8 cellular contexts compared by ENCODE assay signal in the genomic region with DNA sequence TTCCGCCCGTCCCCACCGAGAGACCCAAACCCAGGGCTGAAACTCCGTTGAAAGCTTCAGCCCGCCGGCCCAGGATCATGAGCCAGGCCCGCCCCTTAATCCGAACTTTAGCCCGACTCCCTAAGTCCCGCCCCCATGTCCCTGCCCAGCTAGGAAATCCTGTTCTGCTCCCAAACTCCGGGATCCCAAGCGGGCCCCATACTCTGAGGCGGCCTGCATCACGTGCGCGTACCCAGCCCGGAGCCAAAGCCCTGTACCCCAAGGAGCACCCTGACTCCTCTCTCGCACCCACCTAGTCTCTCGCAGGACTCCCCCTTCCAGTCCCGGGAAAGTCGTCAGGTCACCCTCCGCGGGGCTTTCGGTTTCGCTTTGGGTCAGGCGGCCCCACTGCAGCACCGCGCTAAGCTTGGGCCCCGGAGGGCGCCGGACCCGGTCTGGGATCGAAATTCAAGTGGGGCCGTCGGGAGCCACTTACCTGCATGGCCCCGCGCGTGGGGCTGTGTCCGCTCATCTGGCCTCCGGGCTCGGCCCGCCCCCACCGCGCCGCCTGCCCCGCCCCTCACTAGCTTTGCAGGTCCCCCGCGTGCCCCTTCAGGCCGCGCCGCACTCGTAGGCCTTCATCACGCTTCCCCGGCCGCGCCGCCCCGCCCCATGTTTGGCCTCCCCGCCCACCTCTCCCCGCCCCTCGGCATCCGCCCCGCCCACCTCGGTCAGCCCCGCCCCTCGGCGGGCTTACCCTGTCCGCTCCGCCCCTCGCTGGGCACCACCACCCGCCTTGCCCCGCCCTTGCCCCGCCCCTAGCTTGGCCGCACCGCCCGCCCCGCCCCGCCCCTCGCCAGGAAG. TPM values are rescaled to one million over a fixed set of nuclear protein-coding genes. Genes with fewer than 3 reads are reported as not detected.
DNase-seq lines count a peak whose midpoint lies in the region; ATAC-seq and TF ChIP-seq lines count a peak whose summit lies in the region.

TSS of gene DNPEP (minus strand) at position 629 of the 843 bp plus-strand sequence. CDS start at position 511, 118 bp downstream.

- H3K36me3 ChIP-seq in right atrium auricular region (peaks cover 39% of the 10 kb centered on the region), uterus (no peaks in the 10 kb centered on the region)

- ATAC-seq in HG02571 (IDR thresholded peaks at IDR 0.05; ENCODE audit: unreplicated experiment), result peak; percentile 60

- peaks cover 0 to 11% of the 10 kb centered on the region in 2 donors for H3K4me1 ChIP-seq in right atrium auricular region
- peaks cover 0 to 10% of the 10 kb centered on the region in 2 donors for H3K4me1 ChIP-seq in uterus

- H3K27me3 ChIP-seq in right atrium auricular region (no peaks in the 10 kb centered on the region), uterus (no peaks in the 10 kb centered on the region)

- TF ChIP-seq POLR2A in uterus (IDR thresholded peaks at IDR 0.05), result peak in 1 of 2 donors; percentile 58

- H3K27ac ChIP-seq in right atrium auricular region (peak within 1 kb of the TSS; percentile 94 to 95), uterus (peak within 1 kb of the TSS; percentile 93 to 96)

- peak; percentile 99 for DNase-seq in GM13976 (ENCODE audit: low spot score)
- peak; percentile 89 for DNase-seq in NAMALWA (ENCODE audit: low spot score)
- peak; percentile 87 to 95 (median 91) for DNase-seq in T-helper 2 cell
- peak in 52 of 58 donors; percentile 17 to 100 (median 99) for DNase-seq in anterior cingulate cortex (lab: John Stamatoyannopoulos, UW)
- peak; percentile 94 for DNase-seq in right atrium auricular region (ENCODE audit: low spot score)
- DNase-seq in pulmonary artery endothelial cell (ENCODE audit: low read depth, low spot score), result peak; percentile 71
- DNase-seq in uterus, result peak; percentile 81 to 83

- TF ChIP-seq CTCF in GM13976 (IDR thresholded peaks at IDR 0.05; ENCODE audit: borderline replicate concordance, control extremely low read depth, extremely low read depth, insufficient read depth, missing control alignments) (no peak), right atrium auricular region (IDR thresholded peaks at IDR 0.05) (no peak), uterus (IDR thresholded peaks at IDR 0.05) (peak in 1 of 4 experiments; percentile 5)

- H3K4me3 ChIP-seq in right atrium auricular region (peak within 1 kb of the TSS; percentile 70 to 86), uterus (peak within 1 kb of the TSS; percentile 93 to 95)

- in situ Hi-C loops in GM13976 (cut with MboI; ENCODE audit: low sequenced_read_pairs, unreplicated experiment), result no loop called here

- intact Hi-C loops in uterus (cut with DNase I; ENCODE audit: low total_unique reads), result no loop called here

- H3K9me3 ChIP-seq in right atrium auricular region, result no peaks in the 10 kb centered on the region
- no peaks in the 10 kb centered on the region for H3K9me3 ChIP-seq in uterus

RNA-seq across cellular contexts. Expression of gene DNPEP, which starts in this region (rescaled TPM):
- total RNA-seq in right atrium auricular region, result 10 to 100 TPM; 48.1 to 51.2 TPM
- total RNA-seq in pulmonary artery endothelial cell, result 50.0 and 60.6 TPM in 2 replicates
- total RNA-seq in uterus, result 10 to 100 TPM; 35.9 to 93.7 (median 47.5) TPM

Comparison
In these comparisons a context has a peak if more than half of its experiments do, and no peak if none do; other contexts are left out.
1. Peak in every context shown above with its lines: DNase-seq, ATAC-seq, H3K4me3 ChIP-seq and H3K27ac ChIP-seq.